In genomic region chr6:134114918-134115714, GRCh38 we compare ENCODE assay signal across 16 cellular contexts.
"Had no signal": no experiment of that assay in that cellular context is flagged by ENCODE, and none has a peak within 500 bp of the region (broad histone marks: within the 10 kb centered on the region; RNA-seq: fewer than 3 reads in every experiment).

No MANE protein-coding gene starts in this region.

- H3K27me3 Mint-ChIP-seq: progenitor cell of endocrine pancreas had no signal

- DNase-seq: activated CD4-positive, alpha-beta T cell treated with anti-CD3 and anti-CD28 coated beads, Interleukin-2, amount 50 U/mL, for 4 hours; activated effector memory CD4-positive, alpha-beta T cell treated with Interleukin-2 at 50 U/mL for 16 hours; activated T-cell treated with anti-CD3 and anti-CD28 coated beads, Interleukin-2, amount 50 U/mL, for 24 hours; amniotic stem cell; brain microvascular endothelial cell; gastrocnemius medialis; lower lobe of right lung; stimulated activated CD4-positive, alpha-beta T cell treated with anti-CD3 and anti-CD28 coated beads, Interleukin-15, amount 100 ng/mL, for 24 hours; stimulated activated CD4-positive, alpha-beta T cell treated with anti-CD3 and anti-CD28 coated beads, Interleukin-4, amount 100 ng/mL, for 24 hours; stimulated activated naive CD8-positive, alpha-beta T cell treated with anti-CD3 and anti-CD28 coated beads, Interleukin-15, amount 100 ng/mL, for 72 hours had no signal

- H3K4me3 Mint-ChIP-seq: activated T-cell treated with anti-CD3 and anti-CD28 coated beads, Interleukin-2, amount 50 U/mL, for 24 hours; mesothelial cell of epicardium; stimulated activated naive CD8-positive, alpha-beta T cell treated with anti-CD3 and anti-CD28 coated beads, Interleukin-15, amount 100 ng/mL, for 72 hours had no signal

- H3K4me3 ChIP-seq: lower lobe of right lung, SJCRH30, tibial nerve had no signal

- H3K27ac ChIP-seq: brain microvascular endothelial cell, gastrocnemius medialis, lower lobe of right lung, neutrophil, SJCRH30, tibial nerve had no signal

- H3K4me1 ChIP-seq: gastrocnemius medialis, lower lobe of right lung had no signal

- H3K36me3 Mint-ChIP-seq: activated naive CD4-positive, alpha-beta T cell treated with anti-CD3 and anti-CD28 coated beads, Interleukin-2, amount 50 U/mL, for 72 hours; mesothelial cell of epicardium had no signal

- H3K9me3 Mint-ChIP-seq: activated naive CD4-positive, alpha-beta T cell treated with anti-CD3 and anti-CD28 coated beads, Interleukin-2, amount 50 U/mL, for 72 hours; activated T-cell treated with anti-CD3 and anti-CD28 coated beads, Interleukin-2, amount 50 U/mL, for 24 hours; mesothelial cell of epicardium; stimulated activated naive CD8-positive, alpha-beta T cell treated with anti-CD3 and anti-CD28 coated beads, Interleukin-15, amount 100 ng/mL, for 72 hours had no signal

- H3K9me3 ChIP-seq: gastrocnemius medialis, lower lobe of right lung, neutrophil, SJCRH30, tibial nerve had no signal

- ATAC-seq: activated naive CD4-positive, alpha-beta T cell treated with anti-CD3 and anti-CD28 coated beads, Interleukin-2, amount 50 U/mL, for 72 hours; gastrocnemius medialis had no signal

- H3K36me3 ChIP-seq: brain microvascular endothelial cell, gastrocnemius medialis, lower lobe of right lung, neutrophil, SJCRH30, tibial nerve had no signal

- H3K27ac Mint-ChIP-seq: activated naive CD4-positive, alpha-beta T cell treated with anti-CD3 and anti-CD28 coated beads, Interleukin-2, amount 50 U/mL, for 72 hours; activated T-cell treated with anti-CD3 and anti-CD28 coated beads, Interleukin-2, amount 50 U/mL, for 24 hours; mesothelial cell of epicardium; progenitor cell of endocrine pancreas had no signal

- H3K27me3 ChIP-seq: brain microvascular endothelial cell, gastrocnemius medialis, SJCRH30, tibial nerve had no signal
